In the genomic region with DNA sequence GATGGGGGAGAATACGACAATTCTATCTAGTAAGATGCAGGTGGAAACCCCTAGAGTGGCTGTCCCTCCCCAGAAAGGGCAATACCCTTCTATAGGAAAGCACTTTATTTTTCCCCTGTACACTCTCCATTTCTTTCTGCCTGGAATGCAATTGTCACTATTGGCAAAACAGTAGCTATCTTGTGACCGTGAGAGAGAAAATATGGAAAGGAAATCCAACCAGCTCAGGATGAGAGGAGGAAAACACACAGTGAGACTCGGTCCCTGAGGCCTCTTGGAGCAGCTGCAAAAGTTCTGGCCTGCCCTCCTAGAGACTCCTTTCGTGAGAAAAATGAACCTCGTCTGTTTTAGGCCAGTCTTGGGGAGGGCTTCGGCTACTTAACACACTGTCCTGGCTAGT, we compare ENCODE assay signal across 25 cellular contexts.
"Had no signal": no experiment of that assay in that cellular context is flagged by ENCODE, and none has a peak within 500 bp of the region (broad histone marks: within the 10 kb centered on the region; RNA-seq: fewer than 3 reads in every experiment).

No MANE protein-coding gene starts in this region.

- H3K36me3 ChIP-seq: brain microvascular endothelial cell, left lung, pancreas, right lobe of liver, tibial artery, upper lobe of right lung had no signal

- DNase-seq: activated CD4-positive, alpha-beta T cell treated with anti-CD3 and anti-CD28 coated beads for 48 hours; activated CD4-positive, alpha-beta T cell treated with anti-CD3 and anti-CD28 coated beads, Interleukin-2, amount 50 U/mL, for 48 hours; activated CD8-positive, alpha-beta memory T cell treated with anti-CD3 and anti-CD28 coated beads for 24 hours; activated effector memory CD4-positive, alpha-beta T cell treated with Interleukin-2 at 50 U/mL for 16 hours; activated naive CD4-positive, alpha-beta T cell treated with anti-CD3 and anti-CD28 coated beads for 36 hours; activated naive CD8-positive, alpha-beta T cell treated with anti-CD3 and anti-CD28 coated beads for 36 hours; brain microvascular endothelial cell; caudate nucleus; endodermal cell; foreskin keratinocyte; kidney glomerular epithelial cell; left lung; pancreas; stimulated activated CD4-positive, alpha-beta T cell treated with anti-CD3 and anti-CD28 coated beads, Interleukin-12 subunit alpha, Interleukin-12 subunit beta, amount 100 ng/mL, for 4 hours; stimulated activated CD4-positive, alpha-beta T cell treated with anti-CD3 and anti-CD28 coated beads, Interleukin-4, amount 100 ng/mL, for 1 hour; stimulated activated naive CD8-positive, alpha-beta T cell treated with anti-CD3 and anti-CD28 coated beads, Interleukin-15, Interleukin-2, amounts not matched to agents 100 U/mL and 50 U/mL, for 24 hours; SW 1271; T-helper 9 cell; tibial artery; upper lobe of right lung had no signal

- H3K4me1 ChIP-seq: foreskin keratinocyte, left lung, pancreas had no signal

- H3K27me3 ChIP-seq: brain microvascular endothelial cell, left lung, pancreas, right lobe of liver, tibial artery, upper lobe of right lung had no signal

- H3K4me3 ChIP-seq: left lung, pancreas, right lobe of liver, skin epidermis, tibial artery, upper lobe of right lung had no signal

- H3K27ac ChIP-seq: brain microvascular endothelial cell, foreskin keratinocyte, left lung, pancreas, right lobe of liver, upper lobe of right lung, VCaP had no signal

- ATAC-seq: activated CD4-positive, CD25-positive, alpha-beta regulatory T cell treated with anti-CD3 and anti-CD28 coated beads, Interleukin-2, amount 50 U/mL, for 24 hours; esophagus mucosa; foreskin keratinocyte; left lung; right lobe of liver; stimulated activated naive CD8-positive, alpha-beta T cell treated with anti-CD3 and anti-CD28 coated beads, Interleukin-15, Interleukin-2, amounts not matched to agents 100 U/mL and 50 U/mL, for 24 hours; upper lobe of right lung had no signal

- H3K9me3 ChIP-seq: left lung, pancreas, right lobe of liver, tibial artery, upper lobe of right lung had no signal
